ENCODE assay signal across 23 cellular contexts in the genomic region with DNA sequence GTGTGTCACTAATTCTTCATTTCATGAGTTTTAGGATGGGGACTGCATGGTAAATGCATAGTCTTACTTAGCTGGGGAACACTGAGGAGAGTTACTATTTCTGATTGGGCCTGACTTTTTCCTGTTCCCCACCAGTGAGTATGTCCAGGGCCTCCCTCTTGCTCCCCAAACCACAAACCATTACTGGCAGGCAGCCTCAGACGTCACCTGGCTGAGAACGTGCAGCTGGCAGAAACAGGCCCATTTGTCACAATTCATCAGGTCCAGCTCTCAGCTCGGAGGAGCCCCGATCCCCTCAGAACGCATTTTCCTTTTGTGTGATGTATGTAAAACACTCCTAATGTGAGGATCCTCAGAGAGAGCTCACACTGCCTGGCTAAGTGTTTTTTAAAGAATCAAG.
A peak's percentile ranks its signal among the peaks of the same experiment; 100 is the strongest.
DNase-seq lines count a peak whose midpoint lies in the region; ATAC-seq and TF ChIP-seq lines count a peak whose summit lies in the region.
"Had no signal": no experiment of that assay in that cellular context is flagged by ENCODE, and none has a peak within 500 bp of the region (broad histone marks: within the 10 kb centered on the region; RNA-seq: fewer than 3 reads in every experiment).

No MANE protein-coding gene starts in this region.

- no peaks in the 10 kb centered on the region for H3K27me3 Mint-ChIP-seq in GM23338 (ENCODE audit: insufficient read depth, low read depth, poor library complexity)
- peaks cover 20% of the 10 kb centered on the region for H3K27me3 Mint-ChIP-seq in HFFc6 (ENCODE audit: insufficient read depth)

- H3K4me1 Mint-ChIP-seq in GM23338 (peaks cover 6% of the 10 kb centered on the region; the same call in 1 of the 3 replicates), HFFc6 (ENCODE audit: low read depth) (no peaks in the 10 kb centered on the region)
- H3K4me1 Mint-ChIP-seq: CD4-positive, CD25-positive, alpha-beta regulatory T cell had no signal

- no peaks in the 10 kb centered on the region for H3K9me3 Mint-ChIP-seq in GM23338
- peaks cover 5% of the 10 kb centered on the region for H3K9me3 Mint-ChIP-seq in HFFc6
- H3K9me3 Mint-ChIP-seq: H9; T-helper 1 cell treated with Interleukin-12 subunit alpha and Interleukin-12 subunit beta and Interleukin-4 antibody, amounts not matched to agents 30 μg/mL and 1 μg/mL, for 36 hours had no signal

- peak overlapping the region; percentile 43; the same call in 1 of the 2 replicates for H2AFZ ChIP-seq in GM23338

- no peak overlapping the region for H3K27ac ChIP-seq in GM23338 (ENCODE audit: low read depth)
- peak overlapping the region; percentile 69 for H3K27ac ChIP-seq in SJCRH30

- no peaks in the 10 kb centered on the region for H3K9me2 ChIP-seq in GM23338 (ENCODE audit: insufficient read depth)
- H3K9me2 ChIP-seq: SK-N-SH had no signal

- no peaks in the 10 kb centered on the region for H4K20me1 ChIP-seq in GM23338 (replicated peaks; ENCODE audit: insufficient read depth)

- no peaks in the 10 kb centered on the region for H3K9me3 ChIP-seq in SJCRH30 (replicated peaks)
- H3K9me3 ChIP-seq: BE2C, MG63, SK-N-SH had no signal

- H3K79me2 ChIP-seq in GM23338 (replicated peaks; ENCODE audit: insufficient read depth): no peaks in the 10 kb centered on the region

- no peaks in the 10 kb centered on the region for H3K27me3 ChIP-seq in GM23338 (ENCODE audit: insufficient read depth)
- no peaks in the 10 kb centered on the region for H3K27me3 ChIP-seq in SJCRH30
- H3K27me3 ChIP-seq: BE2C had no signal

- H3K27ac Mint-ChIP-seq in GM23338: no peak overlapping the region
- no peak overlapping the region for H3K27ac Mint-ChIP-seq in HFFc6
- H3K27ac Mint-ChIP-seq: CD4-positive, CD25-positive, alpha-beta regulatory T cell; H9; T-helper 1 cell treated with Interleukin-12 subunit alpha and Interleukin-12 subunit beta and Interleukin-4 antibody, amounts not matched to agents 30 μg/mL and 1 μg/mL, for 36 hours had no signal

- H3K4me3 ChIP-seq in GM23338 (no peak overlapping the region), SJCRH30 (no peak overlapping the region)
- H3K4me3 ChIP-seq: MG63 had no signal

- H3K4me2 ChIP-seq in GM23338: no peak overlapping the region
- H3K4me2 ChIP-seq: SK-N-SH had no signal

- ATAC-seq in GM23338 (peak; percentile 42), GM18502 (IDR thresholded peaks at IDR 0.05; ENCODE audit: poor library complexity, unreplicated experiment) (no peak), GM19324 (IDR thresholded peaks at IDR 0.05; ENCODE audit: low FRiP score, unreplicated experiment) (no peak)

- DNase-seq in NCI-H1092 treated with DMSO at 0.1 percent for 48 hours (lab: John Stamatoyannopoulos, UW): peak; percentile 4
- no peak for DNase-seq in NCI-H1092 (lab: John Stamatoyannopoulos, UW)
- DNase-seq in GM23338 (ENCODE audit: low spot score): no peak
- DNase-seq in SJCRH30: peak; percentile 82 to 89
- DNase-seq in myocyte (ENCODE audit: low read depth): peak; percentile 49
- no peak for DNase-seq in HFFc6
- DNase-seq: 8988T; ACHN; BE2C; CD4-positive, CD25-positive, alpha-beta regulatory T cell; EL; GF-D8; H9; KBM-7; MG63; NCI-H2227 treated with DMSO at 0.1 percent for 48 hours; NCI-H69; SIG-M5; SK-N-SH; SW 1271 had no signal

- TF ChIP-seq CTCF in GM23338 (conservative IDR thresholded peaks at IDR 0.05; ENCODE audit: low read depth in 2 of 2) (no peak), HFFc6 (IDR thresholded peaks at IDR 0.05) (no peak)

- H3K4me3 Mint-ChIP-seq in GM23338: no peak overlapping the region
- H3K4me3 Mint-ChIP-seq in HFFc6: no peak overlapping the region
- H3K4me3 Mint-ChIP-seq: CD4-positive, CD25-positive, alpha-beta regulatory T cell; H9; T-helper 1 cell treated with Interleukin-12 subunit alpha and Interleukin-12 subunit beta and Interleukin-4 antibody, amounts not matched to agents 30 μg/mL and 1 μg/mL, for 36 hours had no signal

- H3K36me3 ChIP-seq in GM23338 (ENCODE audit: insufficient read depth) (no peaks in the 10 kb centered on the region), SJCRH30 (no peaks in the 10 kb centered on the region)
- H3K36me3 ChIP-seq: BE2C, MG63 had no signal

- H3K4me1 ChIP-seq in GM23338 (ENCODE audit: insufficient read depth) (no peaks in the 10 kb centered on the region), SJCRH30 (peaks cover 25% of the 10 kb centered on the region)
- H3K4me1 ChIP-seq: BE2C had no signal

- no peaks in the 10 kb centered on the region for H3F3A ChIP-seq in GM23338 (replicated peaks; ENCODE audit: low read depth)

- H3K36me3 Mint-ChIP-seq in GM23338 (ENCODE audit: low read depth): no peaks in the 10 kb centered on the region
- no peaks in the 10 kb centered on the region for H3K36me3 Mint-ChIP-seq in HFFc6 (ENCODE audit: low read depth)
- H3K36me3 Mint-ChIP-seq: CD4-positive, CD25-positive, alpha-beta regulatory T cell had no signal

TF ChIP-seq in GM23338, 12 proteins besides CTCF, POLR2A, EP300 and RAD21:
- TF ChIP-seq NANOG (IDR thresholded peaks at IDR 0.05; ENCODE audit: borderline replicate concordance) (no peak), JUNB (IDR thresholded peaks at IDR 0.05; ENCODE audit: unreplicated experiment) (no peak), EZH2phosphoT487 (IDR thresholded peaks at IDR 0.05; ENCODE audit: unreplicated experiment) (no peak), ZNF462 (CRISPR knock-in tag; IDR thresholded peaks at IDR 0.05) (no peak), ZNF114 (CRISPR knock-in tag; IDR thresholded peaks at IDR 0.05) (no peak), STAT1 (IDR thresholded peaks at IDR 0.05; ENCODE audit: unreplicated experiment) (no peak)

Comparison
In these comparisons a context has a peak if more than half of its experiments do, and no peak if none do; other contexts are left out.
1. DNase-seq: peak in NCI-H1092 treated with DMSO at 0.1 percent for 48 hours (single experiment), SJCRH30 (2 of 2) and myocyte (single experiment); none in NCI-H1092 (single experiment), GM23338 (single experiment) and HFFc6 (single experiment).